ENCODE assay signal across 24 cellular contexts in the genomic region with DNA sequence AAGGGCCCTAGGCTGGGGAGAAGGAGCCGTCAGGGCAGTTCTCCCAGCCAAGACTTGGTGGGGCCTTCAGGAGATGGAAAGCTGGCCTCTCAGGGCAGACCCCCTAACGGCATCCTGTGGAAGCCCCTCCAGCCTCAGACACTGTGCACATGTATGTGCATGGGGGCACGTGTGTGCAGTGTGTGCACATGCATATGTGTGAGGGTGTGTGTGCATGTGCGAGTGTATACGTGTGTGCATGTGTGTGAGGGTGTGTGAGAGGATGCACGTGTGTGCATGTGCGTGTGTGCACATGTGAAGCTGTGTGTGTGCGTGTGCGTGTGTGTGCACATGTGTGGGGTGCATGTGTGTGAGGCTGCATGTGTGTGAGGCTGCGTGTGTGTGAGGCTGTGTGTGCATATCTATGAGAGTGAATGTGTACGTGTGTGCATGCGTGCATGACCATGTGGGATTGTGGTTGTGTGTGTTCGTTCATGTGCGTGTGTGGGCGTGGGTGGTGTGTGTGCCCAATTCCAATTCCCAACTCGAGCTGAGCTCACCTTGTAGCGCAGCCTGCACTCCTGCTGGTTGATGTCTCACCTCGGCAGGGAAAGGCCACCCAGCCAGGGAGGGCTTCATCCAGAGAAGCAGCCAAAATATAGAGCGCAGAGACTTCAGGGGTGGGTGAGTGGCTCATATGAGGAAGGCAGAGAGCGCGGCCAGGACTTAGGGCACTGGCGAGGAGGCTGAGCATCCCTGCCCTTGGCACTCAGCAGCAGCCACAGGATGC.
DNase-seq lines count a peak whose midpoint lies in the region; ATAC-seq, FAIRE-seq and TF ChIP-seq lines count a peak whose summit lies in the region.
"Had no signal": no experiment of that assay in that cellular context is flagged by ENCODE, and none has a peak within 500 bp of the region (broad histone marks: within the 10 kb centered on the region; RNA-seq: fewer than 3 reads in every experiment).

No MANE protein-coding gene starts in this region.

- TF ChIP-seq POLR2A in IMR-90 (IDR thresholded peaks at IDR 0.05; ENCODE audit: low read depth, low read length) (no peak), endothelial cell of umbilical vein (IDR thresholded peaks at IDR 0.05; ENCODE audit: low read depth, low read length) (no peak), H54 (IDR thresholded peaks at IDR 0.05; ENCODE audit: low read depth, low read length) (no peak)

- no peak overlapping the region for H3K9ac ChIP-seq in IMR-90 (ENCODE audit: low read depth, low read length)
- H3K9ac ChIP-seq in endothelial cell of umbilical vein (replicated peaks; ENCODE audit: extremely low read depth, insufficient read depth, low read length), result no peak overlapping the region

- H2AK9ac ChIP-seq in IMR-90 (replicated peaks; ENCODE audit: low read depth, low read length, poor library complexity), result no peak overlapping the region

- H4K5ac ChIP-seq in IMR-90 (ENCODE audit: low read depth, low read length), result no peak overlapping the region

- no peak overlapping the region for H3K14ac ChIP-seq in IMR-90 (replicated peaks; ENCODE audit: low read depth, low read length)

- POLR2A ChIA-PET in IMR-90 (lab: Charles Lee; ENCODE audit: unreplicated experiment), result no interaction called here
- POLR2A ChIA-PET in endothelial cell of umbilical vein (lab: Charles Lee), result no interaction called here
- POLR2A ChIA-PET in GM10248 (lab: Yijun Ruan, JAX), result no interaction called here

- no peak overlapping the region for H3K23ac ChIP-seq in IMR-90 (ENCODE audit: low read depth, low read length)

- CTCF ChIA-PET in IMR-90 (lab: Yijun Ruan, JAX) (no interaction called here), endothelial cell of umbilical vein (lab: Charles Lee) (no interaction called here), GM10248 (lab: Yijun Ruan, JAX) (no interaction called here)

- DNase-seq in activated CD4-positive, CD25-positive, alpha-beta regulatory T cell treated with anti-CD3 and anti-CD28 coated beads, Interleukin-2, amount 50 U/mL, for 72 hours, result peak; percentile 2
- DNase-seq in activated CD4-positive, CD25-positive, alpha-beta regulatory T cell (lab: John Stamatoyannopoulos, UW), result no peak
- DNase-seq in IMR-90 (no peak), endothelial cell of umbilical vein (ENCODE audit: low read depth, low spot score) (no peak), sciatic nerve (ENCODE audit: low spot score) (peak; percentile 45), dermis blood vessel endothelial cell (no peak), GM10248 (ENCODE audit: extremely low spot score) (no peak), H54 (ENCODE audit: insufficient read length, low spot score) (no peak)
- DNase-seq: activated CD4-positive, alpha-beta T cell treated with anti-CD3 and anti-CD28 coated beads, Interleukin-2, amount 10 ng/mL, durations not matched to agents 24 days and 14 days; activated naive CD4-positive, alpha-beta T cell treated with anti-CD3 and anti-CD28 coated beads for 36 hours; AML-193; amygdala; CD8-positive, alpha-beta memory T cell; foreskin keratinocyte; NCI-H1092 treated with DMSO at 0.1 percent for 48 hours; NCI-H2029; small intestine; stimulated activated CD4-positive, alpha-beta T cell treated with anti-CD3 and anti-CD28 coated beads, Interleukin-2, amount 100 ng/mL, for 48 hours; stimulated activated naive CD8-positive, alpha-beta T cell treated with anti-CD3 and anti-CD28 coated beads, Interleukin-15, Interleukin-2, amounts not matched to agents 100 U/mL and 50 U/mL, for 24 hours; thyroid gland had no signal

- H3K9me3 ChIP-seq in IMR-90 (ENCODE audit: control insufficient read depth, insufficient read depth, low read length) (peaks cover 19% of the 10 kb centered on the region), endothelial cell of umbilical vein (replicated peaks; ENCODE audit: control insufficient read depth, insufficient read depth, low read length) (no peaks in the 10 kb centered on the region)
- H3K9me3 ChIP-seq: thyroid gland had no signal

- no peak overlapping the region for H2BK15ac ChIP-seq in IMR-90 (ENCODE audit: low read depth, low read length)

- in situ Hi-C loops in IMR-90 (cut with MboI; ENCODE audit: low sequenced_read_pairs), result no loop called here

- dilution Hi-C loops in IMR-90 (cut with HindIII; ENCODE audit: low sequenced_read_pairs, unreplicated experiment) (no loop called here), endothelial cell of umbilical vein (cut with MboI; ENCODE audit: extremely low pct_ligation_motif_present, low sequenced_read_pairs) (no loop called here)

- TF ChIP-seq RAD21 in IMR-90 (IDR thresholded peaks at IDR 0.05; ENCODE audit: low read length), result no peak

- intact Hi-C loops in IMR-90 (cut with micrococcal nuclease), result no loop called here
- intact Hi-C loops in endothelial cell of umbilical vein (cut with micrococcal nuclease), result no loop called here
- intact Hi-C loops in sciatic nerve (cut with DNase I), result no loop called here

- peak overlapping the region; percentile 32 for H2AFZ ChIP-seq in IMR-90 (replicated peaks; ENCODE audit: low read length, poor library complexity)
- no peak overlapping the region for H2AFZ ChIP-seq in endothelial cell of umbilical vein (ENCODE audit: low read depth, low read length)

- H2AK5ac ChIP-seq in IMR-90 (ENCODE audit: low read depth, low read length), result no peak overlapping the region

- H3K4me1 ChIP-seq in IMR-90 (ENCODE audit: control insufficient read depth, insufficient read depth, low read length) (no peaks in the 10 kb centered on the region), endothelial cell of umbilical vein (ENCODE audit: control insufficient read depth, extremely low read depth, insufficient read depth, low read length) (no peaks in the 10 kb centered on the region)
- H3K4me1 ChIP-seq: foreskin keratinocyte, thyroid gland had no signal

- ATAC-seq in IMR-90 (ENCODE audit: low read depth) (no peak), sciatic nerve (no peak)
- ATAC-seq: foreskin keratinocyte; stimulated activated naive CD8-positive, alpha-beta T cell treated with anti-CD3 and anti-CD28 coated beads, Interleukin-15, Interleukin-2, amounts not matched to agents 100 U/mL and 50 U/mL, for 24 hours had no signal

- no peak overlapping the region for H3K56ac ChIP-seq in IMR-90 (ENCODE audit: extremely low read depth, insufficient read depth, low read length)

- H3K4me3 ChIP-seq in IMR-90 (ENCODE audit: insufficient read depth, low read depth, low read length) (no peak overlapping the region), endothelial cell of umbilical vein (replicated peaks in 1 of 3; ENCODE audit: insufficient read depth in 1 of 3, low read depth in 1 of 3, low read length in 3 of 3) (no peak overlapping the region)
- H3K4me3 ChIP-seq: dorsolateral prefrontal cortex, thyroid gland had no signal

- no peaks in the 10 kb centered on the region for H3K79me1 ChIP-seq in IMR-90 (ENCODE audit: low read depth in 1 of 2, low read length in 2 of 2)

- no peak for FAIRE-seq in endothelial cell of umbilical vein (lab: Jason Lieb, UNC)
- FAIRE-seq in H54 (lab: Jason Lieb, UNC), result no peak
- FAIRE-seq: GM12892, small intestine had no signal

- H4K8ac ChIP-seq in IMR-90 (ENCODE audit: low read depth in 2 of 2, low read length in 2 of 2), result no peak overlapping the region

- 85% methylated on average over 13 of the region's 22 CpGs; no CpG with 5 or more reads in 1 of the 2 experiments for WGBS in IMR-90 (ENCODE audit: extremely low coverage in 2 of 2, insufficient read length in 1 of 2), 2 experiments

- H2BK5ac ChIP-seq in IMR-90 (ENCODE audit: low read depth, low read length, poor library complexity, severe bottlenecking), result no peak overlapping the region

- no peak overlapping the region for H2BK20ac ChIP-seq in IMR-90 (ENCODE audit: low read depth, low read length)

- H4K91ac ChIP-seq in IMR-90 (ENCODE audit: insufficient read depth, low read depth, low read length), result no peak overlapping the region

- H3K27ac ChIP-seq in IMR-90 (ENCODE audit: insufficient read depth, low read length) (no peak overlapping the region), endothelial cell of umbilical vein (ENCODE audit: insufficient read depth, low read depth, low read length) (no peak overlapping the region)
- H3K27ac ChIP-seq: 22Rv1, dorsolateral prefrontal cortex, epithelial cell of prostate, foreskin keratinocyte, thyroid gland had no signal

- H3K4ac ChIP-seq in IMR-90 (ENCODE audit: low read depth, low read length), result no peak overlapping the region

- H3K18ac ChIP-seq in IMR-90 (ENCODE audit: low read depth, low read length), result no peak overlapping the region

- H3K9me1 ChIP-seq in IMR-90 (ENCODE audit: insufficient read depth, low read length), result no peaks in the 10 kb centered on the region
- no peaks in the 10 kb centered on the region for H3K9me1 ChIP-seq in endothelial cell of umbilical vein (replicated peaks; ENCODE audit: control insufficient read depth, extremely low read depth, insufficient read depth, low read length)

- H4K20me1 ChIP-seq in IMR-90 (ENCODE audit: insufficient read depth, low read length) (no peaks in the 10 kb centered on the region), endothelial cell of umbilical vein (replicated peaks; ENCODE audit: control insufficient read depth, extremely low read depth, insufficient read depth, low read length) (no peaks in the 10 kb centered on the region)

- no peak for TF ChIP-seq CTCF in IMR-90 (conservative IDR thresholded peaks at IDR 0.05; ENCODE audit: low read depth, low read length)
- no peak for TF ChIP-seq CTCF in endothelial cell of umbilical vein (IDR thresholded peaks at IDR 0.05; ENCODE audit: extremely low read depth in 1 of 2, insufficient read depth in 1 of 2, low read depth in 1 of 2, low read length in 2 of 2)
- TF ChIP-seq CTCF in GM10248 (IDR thresholded peaks at IDR 0.05; ENCODE audit: control extremely low read depth, extremely low read depth, low read depth, missing control alignments), result no peak

- H2BK120ac ChIP-seq in IMR-90 (ENCODE audit: low read depth, low read length), result no peak overlapping the region

- H3K27me3 ChIP-seq in IMR-90 (ENCODE audit: control insufficient read depth, insufficient read depth, low read length) (no peaks in the 10 kb centered on the region; the same call in 1 of the 2 replicates), endothelial cell of umbilical vein (ENCODE audit: control insufficient read depth in 2 of 2, insufficient read depth in 2 of 2, low read length in 2 of 2) (no peaks in the 10 kb centered on the region)
- H3K27me3 ChIP-seq: foreskin keratinocyte, thyroid gland had no signal

- no TSS peak for BruUV-seq in IMR-90 (replicated peaks; lab: Mats Ljungman, UMichigan)
- no TSS peak for BruUV-seq in endothelial cell of umbilical vein (replicated peaks; lab: Mats Ljungman, UMichigan)

- no peak overlapping the region for H3K4me2 ChIP-seq in IMR-90 (ENCODE audit: low read depth, low read length)
- no peak overlapping the region for H3K4me2 ChIP-seq in endothelial cell of umbilical vein (ENCODE audit: insufficient read depth, low read length)

- no peaks in the 10 kb centered on the region for H3K79me2 ChIP-seq in endothelial cell of umbilical vein (ENCODE audit: control insufficient read depth, insufficient read depth, low read length)

- H3K36me3 ChIP-seq in IMR-90 (ENCODE audit: control insufficient read depth, insufficient read depth, low read length), result no peaks in the 10 kb centered on the region
- no peaks in the 10 kb centered on the region for H3K36me3 ChIP-seq in endothelial cell of umbilical vein (ENCODE audit: control insufficient read depth in 2 of 2, extremely low read depth in 1 of 2, insufficient read depth in 2 of 2, low read length in 2 of 2)
- H3K36me3 ChIP-seq: thyroid gland had no signal

Comparison
In these comparisons a context has a peak if more than half of its experiments do, and no peak if none do; other contexts are left out.
1. DNase-seq: peak in activated CD4-positive, CD25-positive, alpha-beta regulatory T cell treated with anti-CD3 and anti-CD28 coated beads, Interleukin-2, amount 50 U/mL, for 72 hours (single experiment) and sciatic nerve (single experiment); none in activated CD4-positive, CD25-positive, alpha-beta regulatory T cell (0 of 4), IMR-90 (single experiment), endothelial cell of umbilical vein (single experiment), dermis blood vessel endothelial cell (single experiment), GM10248 (single experiment) and H54 (single experiment).